8 cellular contexts compared by ENCODE assay signal in the genomic region with DNA sequence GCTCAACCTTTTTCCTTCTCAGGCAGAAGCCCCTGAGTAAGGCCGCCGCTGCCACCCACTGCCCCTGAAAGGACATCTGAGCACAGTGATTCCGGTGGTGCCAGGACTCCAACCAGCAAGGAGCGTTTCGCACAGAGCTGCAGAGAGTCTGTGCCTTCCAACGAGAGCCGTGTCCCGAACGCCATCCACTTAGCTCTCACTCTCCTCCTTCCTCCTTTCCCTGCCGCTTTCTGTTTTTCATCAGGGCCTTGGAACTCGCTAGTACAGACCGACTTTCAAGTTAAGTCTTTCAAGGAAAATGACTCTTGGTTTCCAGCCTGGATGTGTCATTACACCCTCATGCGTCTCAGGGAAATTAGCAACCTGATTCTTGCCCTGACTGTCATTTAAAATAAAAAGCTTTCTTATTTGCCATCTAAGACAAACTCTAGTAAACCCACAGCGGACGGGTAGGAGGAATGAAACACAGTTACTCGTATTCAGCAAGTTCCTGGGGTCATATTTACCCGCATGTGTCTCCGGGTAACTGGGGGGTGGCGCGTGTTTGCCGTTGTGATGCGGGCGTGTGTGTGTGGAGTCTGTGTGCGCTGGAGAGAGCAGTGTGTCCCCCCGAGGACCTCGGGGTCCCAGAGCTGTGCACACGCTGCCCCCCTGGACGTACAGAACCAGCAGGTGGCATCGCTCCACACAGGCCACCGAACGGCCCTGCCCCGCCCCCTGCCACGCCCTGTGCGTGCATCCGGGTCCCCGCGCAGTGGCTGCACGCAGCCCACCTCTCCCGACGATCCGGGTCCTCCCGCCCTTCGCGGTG. TPM values are rescaled to one million over a fixed set of nuclear protein-coding genes. Genes with fewer than 3 reads are reported as not detected.
A peak's percentile ranks its signal among the peaks of the same experiment; 100 is the strongest.
DNase-seq lines count a peak whose midpoint lies in the region; ATAC-seq and TF ChIP-seq lines count a peak whose summit lies in the region.

No MANE protein-coding gene starts in this region.

- no peaks in the 10 kb centered on the region for H3K36me3 ChIP-seq in esophagus squamous epithelium
- no peaks in the 10 kb centered on the region for H3K36me3 ChIP-seq in thymus (ENCODE audit: control insufficient read depth, insufficient read depth)

- ATAC-seq in HG03439 (IDR thresholded peaks at IDR 0.05; ENCODE audit: unreplicated experiment): no peak

- no peak for TF ChIP-seq POLR2A in esophagus squamous epithelium (IDR thresholded peaks at IDR 0.05)

- H3K27me3 ChIP-seq in esophagus squamous epithelium (peaks cover 0 to 7% (median 0%) of the 10 kb centered on the region in 4 donors), thymus (ENCODE audit: control insufficient read depth, insufficient read depth) (no peaks in the 10 kb centered on the region)

- H3K4me3 ChIP-seq in esophagus squamous epithelium (peak overlapping the region; percentile 35 to 72 (median 51)), thymus (ENCODE audit: low read length) (peak overlapping the region; percentile 52)

- H3K9me3 ChIP-seq in esophagus squamous epithelium: no peaks in the 10 kb centered on the region
- H3K9me3 ChIP-seq in thymus (ENCODE audit: control insufficient read depth): no peaks in the 10 kb centered on the region

- WGBS in esophagus squamous epithelium, 2 donors: 20 to 40% methylated on average over 22 to 30 of the region's 44 CpGs
- 15% methylated on average over 44 of the region's 44 CpGs for WGBS in thymus

- DNase-seq in NCI-H2081 (lab: John Stamatoyannopoulos, UW): peak; percentile 38 to 54
- DNase-seq in NCI-H2081 treated with DMSO at 0.1 percent for 48 hours (lab: John Stamatoyannopoulos, UW): no peak
- DNase-seq in NCI-H1105 (lab: John Stamatoyannopoulos, UW): peak; percentile 72
- DNase-seq in activated CD8-positive, alpha-beta memory T cell treated with anti-CD3 and anti-CD28 coated beads, Interleukin-2, amount 50 U/mL, for 48 hours: peak; percentile 82
- DNase-seq in esophagus squamous epithelium (lab: John Stamatoyannopoulos, UW): no peak
- DNase-seq in nucleus accumbens (lab: John Stamatoyannopoulos, UW): peak in 46 of 56 donors; percentile 14 to 74 (median 40)

- TF ChIP-seq CTCF in esophagus squamous epithelium (IDR thresholded peaks at IDR 0.05): peak in 4 of 6 experiments; percentile 15 to 41 (median 26)

- intact Hi-C loops in esophagus squamous epithelium (cut with DNase I): no loop called here

- peak overlapping the region in 3 of 4 donors; percentile 4 to 29 (median 25) for H3K27ac ChIP-seq in esophagus squamous epithelium
- no peak overlapping the region for H3K27ac ChIP-seq in thymus (ENCODE audit: low read depth)

- peaks cover 3 to 15% (median 10%) of the 10 kb centered on the region in 3 donors for H3K4me1 ChIP-seq in esophagus squamous epithelium
- H3K4me1 ChIP-seq in thymus (ENCODE audit: control insufficient read depth, insufficient read depth, low read length): no peaks in the 10 kb centered on the region

RNA-seq across cellular contexts. Expression of a gene that starts 30.4 kb away (rescaled TPM):
- total RNA-seq in esophagus squamous epithelium: 10 to 100 TPM; 31.9 to 63.0 (median 38.1) TPM
- 7.8 TPM for polyA plus RNA-seq in thymus

Comparison
In these comparisons a context has a peak if more than half of its experiments do, and no peak if none do; other contexts are left out.
1. DNase-seq: peak in NCI-H2081 (2 of 2), NCI-H1105 (single experiment), activated CD8-positive, alpha-beta memory T cell treated with anti-CD3 and anti-CD28 coated beads, Interleukin-2, amount 50 U/mL, for 48 hours (single experiment) and nucleus accumbens (46 of 56); none in NCI-H2081 treated with DMSO at 0.1 percent for 48 hours (single experiment) and esophagus squamous epithelium (single experiment).